8 cellular contexts compared by ENCODE assay signal in the genomic region with DNA sequence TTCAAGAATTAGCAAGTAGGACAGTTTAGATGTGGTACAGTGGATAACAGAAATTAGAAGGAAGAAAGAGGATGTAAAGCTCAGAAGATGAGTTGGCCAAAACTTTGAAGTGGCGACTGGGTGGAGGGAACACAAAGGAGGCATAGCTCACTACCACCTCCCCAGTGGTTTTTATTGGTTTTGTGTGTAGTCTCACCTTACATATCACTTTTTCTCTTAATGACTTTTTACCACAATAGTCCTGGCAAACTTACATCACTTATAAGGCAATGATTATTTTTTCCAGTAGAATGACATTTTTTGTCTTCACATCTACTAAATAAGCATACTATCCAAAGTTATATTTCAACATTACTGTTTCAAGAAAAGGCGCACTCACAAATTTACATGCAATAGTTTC. TPM values are rescaled to one million over a fixed set of nuclear protein-coding genes. Genes with fewer than 3 reads are reported as not detected.
"Had no signal": no experiment of that assay in that cellular context is flagged by ENCODE, and none has a peak within 500 bp of the region (broad histone marks: within the 10 kb centered on the region; RNA-seq: fewer than 3 reads in every experiment).

No MANE protein-coding gene starts in this region.

- H3K36me3 Mint-ChIP-seq: IgD-negative memory B cell had no signal

- H3K4me2 ChIP-seq: KMS-11 had no signal

- H3K27ac ChIP-seq: GM23248, KMS-11 had no signal

- H3K4me1 Mint-ChIP-seq: IgD-negative memory B cell had no signal

- H3K4me3 ChIP-seq: GM23248, HAP-1 had no signal

- H3K9ac ChIP-seq: GM23248, KMS-11 had no signal

- H3K9me3 ChIP-seq: HAP-1 had no signal

- H3K36me3 ChIP-seq: HAP-1 had no signal

- H3K27ac Mint-ChIP-seq: IgD-negative memory B cell had no signal

- H3K27me3 Mint-ChIP-seq: IgD-negative memory B cell had no signal

- FAIRE-seq: HTR-8/SVneo had no signal

- H3K4me1 ChIP-seq: HAP-1 had no signal

- DNase-seq: GM23248, GOT3, H7, KBM-7 had no signal

- H3K4me3 Mint-ChIP-seq: IgD-negative memory B cell had no signal

- H2AFZ ChIP-seq: GM23248 had no signal

RNA-seq across cellular contexts. Expression of a gene that starts 49.2 kb away (rescaled TPM):
- polyA plus RNA-seq: IgD-negative memory B cell had no signal
